35 cellular contexts compared by ENCODE assay signal in genomic region chr3:37194533-37194932, GRCh38.
"Had no signal": no experiment of that assay in that cellular context is flagged by ENCODE, and none has a peak within 500 bp of the region (broad histone marks: within the 10 kb centered on the region; RNA-seq: fewer than 3 reads in every experiment).

No MANE protein-coding gene starts in this region.

- H3K4me3 ChIP-seq: ascending aorta, body of pancreas, breast epithelium had no signal

- H3K9me3 ChIP-seq: ascending aorta, body of pancreas, breast epithelium had no signal

- H3K9me3 Mint-ChIP-seq: activated B cell treated with CpG ODN at 0.5 μM for 24 hours; activated CD4-positive, alpha-beta memory T cell treated with anti-CD3 and anti-CD28 coated beads for 36 hours; activated CD4-positive, alpha-beta T cell treated with anti-CD3 and anti-CD28 coated beads, Interleukin-2, amount 10 ng/mL, durations not matched to agents 24 days and 14 days; activated CD8-positive, alpha-beta T cell treated with anti-CD3 and anti-CD28 coated beads for 36 hours; activated naive CD4-positive, alpha-beta T cell treated with anti-CD3 and anti-CD28 coated beads for 36 hours; activated naive CD4-positive, alpha-beta T cell treated with anti-CD3 and anti-CD28 coated beads, Interleukin-2, amount 50 U/mL, for 72 hours; activated naive CD8-positive, alpha-beta T cell treated with anti-CD3 and anti-CD28 coated beads for 36 hours; activated T-cell treated with anti-CD3 and anti-CD28 coated beads, Interleukin-2, amount 50 U/mL, for 4 hours; activated T-cell treated with anti-CD3 and anti-CD28 coated beads, Interleukin-2, amount 50 U/mL, for 72 hours; activated T-helper 1 cell treated with anti-CD3 and anti-CD28 coated beads, Interleukin-12 subunit alpha, Interleukin-12 subunit beta, Interleukin-2, Interleukin-4 antibody, amounts not matched to agents 30 ng/mL and 10 ng/mL and 1 ng/mL, durations not matched to agents 14 hours and 24 hours and 36 hours; activated T-helper 17 cell treated with anti-CD3 and anti-CD28 coated beads, Interleukin-2, amount 50 U/mL, for 72 hours; T-helper 1 cell treated with Interleukin-12 subunit alpha and Interleukin-12 subunit beta and Interleukin-4 antibody, amounts not matched to agents 30 μg/mL and 1 μg/mL, for 36 hours; T-helper 2 cell treated with Interferon-gamma antibody and Interleukin-4, amounts not matched to agents 5 μg/mL and 100 μg/mL, for 36 hours had no signal

- H3K27ac Mint-ChIP-seq: activated B cell treated with CpG ODN at 0.5 μM for 24 hours; activated CD4-positive, alpha-beta memory T cell treated with anti-CD3 and anti-CD28 coated beads for 36 hours; activated CD4-positive, alpha-beta T cell treated with anti-CD3 and anti-CD28 coated beads, Interleukin-2, amount 10 ng/mL, durations not matched to agents 24 days and 14 days; activated CD8-positive, alpha-beta T cell treated with anti-CD3 and anti-CD28 coated beads for 36 hours; activated naive CD4-positive, alpha-beta T cell treated with anti-CD3 and anti-CD28 coated beads for 36 hours; activated naive CD8-positive, alpha-beta T cell treated with anti-CD3 and anti-CD28 coated beads for 36 hours; activated T-cell treated with anti-CD3 and anti-CD28 coated beads, Interleukin-2, amount 50 U/mL, for 72 hours; activated T-helper 1 cell treated with anti-CD3 and anti-CD28 coated beads, Interleukin-12 subunit alpha, Interleukin-12 subunit beta, Interleukin-2, Interleukin-4 antibody, amounts not matched to agents 30 ng/mL and 10 ng/mL and 1 ng/mL, durations not matched to agents 14 hours and 24 hours and 36 hours; activated T-helper 17 cell treated with anti-CD3 and anti-CD28 coated beads, Interleukin-2, amount 50 U/mL, for 72 hours; T-helper 1 cell treated with Interleukin-12 subunit alpha and Interleukin-12 subunit beta and Interleukin-4 antibody, amounts not matched to agents 30 μg/mL and 1 μg/mL, for 36 hours; T-helper 2 cell treated with Interferon-gamma antibody and Interleukin-4, amounts not matched to agents 5 μg/mL and 100 μg/mL, for 36 hours had no signal

- ATAC-seq: activated CD8-positive, alpha-beta T cell treated with anti-CD3 and anti-CD28 coated beads for 36 hours; activated naive CD4-positive, alpha-beta T cell treated with anti-CD3 and anti-CD28 coated beads, Interleukin-2, amount 50 U/mL, for 72 hours; activated T-cell treated with anti-CD3 and anti-CD28 coated beads, Interleukin-2, amount 50 U/mL, for 4 hours; activated T-cell treated with anti-CD3 and anti-CD28 coated beads, Interleukin-2, amount 50 U/mL, for 72 hours; activated T-helper 17 cell treated with anti-CD3 and anti-CD28 coated beads, Interleukin-2, amount 50 U/mL, for 72 hours; body of pancreas had no signal

- H3K4me1 ChIP-seq: ascending aorta, body of pancreas, breast epithelium had no signal

- H3K4me3 Mint-ChIP-seq: activated B cell treated with CpG ODN at 0.5 μM for 24 hours; activated CD4-positive, alpha-beta memory T cell treated with anti-CD3 and anti-CD28 coated beads for 36 hours; activated CD4-positive, alpha-beta T cell treated with anti-CD3 and anti-CD28 coated beads, Interleukin-2, amount 10 ng/mL, durations not matched to agents 24 days and 14 days; activated CD8-positive, alpha-beta T cell treated with anti-CD3 and anti-CD28 coated beads for 36 hours; activated naive CD4-positive, alpha-beta T cell treated with anti-CD3 and anti-CD28 coated beads for 36 hours; activated naive CD8-positive, alpha-beta T cell treated with anti-CD3 and anti-CD28 coated beads for 36 hours; activated T-cell treated with anti-CD3 and anti-CD28 coated beads, Interleukin-2, amount 50 U/mL, for 4 hours; activated T-cell treated with anti-CD3 and anti-CD28 coated beads, Interleukin-2, amount 50 U/mL, for 72 hours; activated T-helper 1 cell treated with anti-CD3 and anti-CD28 coated beads, Interleukin-12 subunit alpha, Interleukin-12 subunit beta, Interleukin-2, Interleukin-4 antibody, amounts not matched to agents 30 ng/mL and 10 ng/mL and 1 ng/mL, durations not matched to agents 14 hours and 24 hours and 36 hours; activated T-helper 17 cell treated with anti-CD3 and anti-CD28 coated beads, Interleukin-2, amount 50 U/mL, for 72 hours; T-helper 1 cell treated with Interleukin-12 subunit alpha and Interleukin-12 subunit beta and Interleukin-4 antibody, amounts not matched to agents 30 μg/mL and 1 μg/mL, for 36 hours; T-helper 2 cell treated with Interferon-gamma antibody and Interleukin-4, amounts not matched to agents 5 μg/mL and 100 μg/mL, for 36 hours had no signal

- H3K27me3 Mint-ChIP-seq: activated B cell treated with CpG ODN at 0.5 μM for 24 hours; activated CD4-positive, alpha-beta memory T cell treated with anti-CD3 and anti-CD28 coated beads for 36 hours; activated naive CD8-positive, alpha-beta T cell treated with anti-CD3 and anti-CD28 coated beads for 36 hours; activated T-helper 17 cell treated with anti-CD3 and anti-CD28 coated beads, Interleukin-2, amount 50 U/mL, for 72 hours had no signal

- DNase-seq: activated B cell treated with CpG ODN at 0.5 μM for 24 hours; activated CD4-positive, alpha-beta memory T cell treated with anti-CD3 and anti-CD28 coated beads for 36 hours; activated CD4-positive, alpha-beta T cell treated with anti-CD3 and anti-CD28 coated beads for 4 hours; activated CD4-positive, alpha-beta T cell treated with anti-CD3 and anti-CD28 coated beads, Interleukin-2, amount 10 ng/mL, durations not matched to agents 24 days and 14 days; activated CD4-positive, alpha-beta T cell treated with anti-CD3 and anti-CD28 coated beads, Interleukin-2, amount 50 U/mL, for 1 hour; activated CD4-positive, alpha-beta T cell treated with anti-CD3 and anti-CD28 coated beads, Interleukin-2, amount 50 U/mL, for 4 hours; activated CD4-positive, CD25-positive, alpha-beta regulatory T cell treated with anti-CD3 and anti-CD28 coated beads, Interleukin-2, amount 50 U/mL, for 72 hours; activated CD8-positive, alpha-beta memory T cell treated with anti-CD3 and anti-CD28 coated beads, Interleukin-2, amount 50 U/mL, for 4 hours; activated CD8-positive, alpha-beta T cell treated with anti-CD3 and anti-CD28 coated beads for 36 hours; activated effector memory CD4-positive, alpha-beta T cell treated with anti-CD3 and anti-CD28 coated beads, Interleukin-2, amount 50 U/mL, for 16 hours; activated gamma-delta T cell treated with Interleukin-2 at 50 U/mL for 16 hours; activated naive CD4-positive, alpha-beta T cell; activated naive CD4-positive, alpha-beta T cell treated with anti-CD3 and anti-CD28 coated beads for 36 hours; activated naive CD4-positive, alpha-beta T cell treated with anti-CD3 and anti-CD28 coated beads, Interleukin-2, amount 50 U/mL, for 16 hours; activated naive CD8-positive, alpha-beta T cell treated with anti-CD3 and anti-CD28 coated beads for 36 hours; activated T-cell treated with anti-CD3 and anti-CD28 coated beads for 4 hours; activated T-cell treated with anti-CD3 and anti-CD28 coated beads, Interleukin-2, amount 50 U/mL, for 1 hour; activated T-cell treated with anti-CD3 and anti-CD28 coated beads, Interleukin-2, amount 50 U/mL, for 4 hours; activated T-cell treated with anti-CD3 and anti-CD28 coated beads, Interleukin-2, amount 50 U/mL, for 72 hours; amygdala; anterior cingulate cortex; body of pancreas; brain microvascular endothelial cell; central memory CD4-positive, alpha-beta T cell; T-helper 1 cell; T-helper 2 cell; T-helper 9 cell had no signal

- H3K36me3 ChIP-seq: ascending aorta, brain microvascular endothelial cell, breast epithelium had no signal

- H3K27me3 ChIP-seq: ascending aorta, body of pancreas, brain microvascular endothelial cell, breast epithelium had no signal

- H3K4me1 Mint-ChIP-seq: activated B cell treated with CpG ODN at 0.5 μM for 24 hours; activated CD4-positive, alpha-beta T cell treated with anti-CD3 and anti-CD28 coated beads, Interleukin-2, amount 10 ng/mL, durations not matched to agents 24 days and 14 days; activated naive CD8-positive, alpha-beta T cell treated with anti-CD3 and anti-CD28 coated beads for 36 hours; activated T-helper 17 cell treated with anti-CD3 and anti-CD28 coated beads, Interleukin-2, amount 50 U/mL, for 72 hours had no signal

- H3K27ac ChIP-seq: ascending aorta, body of pancreas, brain microvascular endothelial cell, breast epithelium, VCaP had no signal

- H3K36me3 Mint-ChIP-seq: activated CD4-positive, alpha-beta memory T cell treated with anti-CD3 and anti-CD28 coated beads for 36 hours; activated naive CD4-positive, alpha-beta T cell treated with anti-CD3 and anti-CD28 coated beads, Interleukin-2, amount 50 U/mL, for 72 hours; activated naive CD8-positive, alpha-beta T cell treated with anti-CD3 and anti-CD28 coated beads for 36 hours had no signal
